ENCODE assay signal across 1 cellular context in the genomic region with DNA sequence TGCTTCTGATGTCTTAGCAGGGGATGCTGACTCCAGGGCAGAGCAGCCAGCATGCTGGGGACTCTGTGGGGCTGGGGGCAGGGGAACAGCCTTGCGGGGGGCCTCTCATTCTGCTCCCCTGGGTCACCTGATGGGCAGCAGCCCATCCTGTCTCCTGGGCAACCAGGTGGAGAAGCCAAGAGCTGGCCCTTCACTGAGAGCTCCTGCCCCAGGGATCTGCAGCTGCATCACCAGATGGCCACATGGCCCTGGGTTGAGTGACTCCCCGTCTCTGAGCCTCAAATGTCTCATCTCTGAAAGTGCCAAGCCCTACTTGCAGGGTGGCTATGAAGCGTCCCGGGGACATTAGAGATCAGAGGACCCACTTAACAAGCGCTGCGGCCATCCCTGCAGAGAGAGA.
TF ChIP-seq lines count a peak whose summit lies in the region.

No MANE protein-coding gene starts in this region.

TF ChIP-seq in GM23338, 12 proteins besides CTCF, POLR2A, EP300 and RAD21 (continued from another document):
- TF ChIP-seq, protein P1, sequence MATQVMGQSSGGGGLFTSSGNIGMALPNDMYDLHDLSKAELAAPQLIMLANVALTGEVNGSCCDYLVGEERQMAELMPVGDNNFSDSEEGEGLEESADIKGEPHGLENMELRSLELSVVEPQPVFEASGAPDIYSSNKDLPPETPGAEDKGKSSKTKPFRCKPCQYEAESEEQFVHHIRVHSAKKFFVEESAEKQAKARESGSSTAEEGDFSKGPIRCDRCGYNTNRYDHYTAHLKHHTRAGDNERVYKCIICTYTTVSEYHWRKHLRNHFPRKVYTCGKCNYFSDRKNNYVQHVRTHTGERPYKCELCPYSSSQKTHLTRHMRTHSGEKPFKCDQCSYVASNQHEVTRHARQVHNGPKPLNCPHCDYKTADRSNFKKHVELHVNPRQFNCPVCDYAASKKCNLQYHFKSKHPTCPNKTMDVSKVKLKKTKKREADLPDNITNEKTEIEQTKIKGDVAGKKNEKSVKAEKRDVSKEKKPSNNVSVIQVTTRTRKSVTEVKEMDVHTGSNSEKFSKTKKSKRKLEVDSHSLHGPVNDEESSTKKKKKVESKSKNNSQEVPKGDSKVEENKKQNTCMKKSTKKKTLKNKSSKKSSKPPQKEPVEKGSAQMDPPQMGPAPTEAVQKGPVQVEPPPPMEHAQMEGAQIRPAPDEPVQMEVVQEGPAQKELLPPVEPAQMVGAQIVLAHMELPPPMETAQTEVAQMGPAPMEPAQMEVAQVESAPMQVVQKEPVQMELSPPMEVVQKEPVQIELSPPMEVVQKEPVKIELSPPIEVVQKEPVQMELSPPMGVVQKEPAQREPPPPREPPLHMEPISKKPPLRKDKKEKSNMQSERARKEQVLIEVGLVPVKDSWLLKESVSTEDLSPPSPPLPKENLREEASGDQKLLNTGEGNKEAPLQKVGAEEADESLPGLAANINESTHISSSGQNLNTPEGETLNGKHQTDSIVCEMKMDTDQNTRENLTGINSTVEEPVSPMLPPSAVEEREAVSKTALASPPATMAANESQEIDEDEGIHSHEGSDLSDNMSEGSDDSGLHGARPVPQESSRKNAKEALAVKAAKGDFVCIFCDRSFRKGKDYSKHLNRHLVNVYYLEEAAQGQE (IDR thresholded peaks at IDR 0.05; ENCODE audit: unreplicated experiment), result no peak
